12 cellular contexts compared by ENCODE assay signal in the genomic region with DNA sequence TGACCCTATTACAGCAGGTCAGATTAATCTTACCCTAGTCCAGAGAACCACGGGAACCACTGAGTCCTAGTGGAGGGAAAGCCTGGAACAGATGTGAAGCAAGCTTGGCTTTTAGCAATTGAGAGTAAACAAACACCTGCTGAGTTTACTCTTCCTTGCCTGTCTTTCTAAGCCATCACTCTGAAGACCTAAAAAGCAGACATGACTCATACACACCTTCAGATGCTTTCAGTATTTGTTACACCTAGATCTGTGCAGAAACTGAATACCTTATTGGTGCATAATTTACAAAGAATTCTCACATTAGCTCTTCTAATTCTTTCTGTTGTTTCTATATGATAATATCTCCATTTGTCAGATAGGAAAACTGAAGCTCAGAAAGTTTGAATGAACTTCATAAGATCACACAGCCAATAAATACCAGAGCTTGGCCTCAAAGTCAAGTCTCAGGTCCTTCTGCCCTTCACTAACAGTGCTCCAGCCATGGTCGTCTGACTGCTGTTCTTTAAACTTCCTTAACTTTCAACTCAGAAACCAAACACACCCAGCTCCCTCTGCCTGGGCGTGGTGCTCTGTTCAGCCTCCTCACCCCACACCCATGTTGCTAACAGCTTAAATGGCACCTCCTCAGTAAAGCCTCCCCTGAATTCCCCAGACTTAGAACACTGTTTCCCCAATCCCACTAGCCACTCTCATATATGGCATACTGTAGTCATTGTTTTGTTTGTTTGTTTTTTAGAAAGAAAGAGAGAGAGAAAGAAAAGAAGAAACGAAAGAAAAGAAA. TPM values are rescaled to one million over a fixed set of nuclear protein-coding genes. Genes with fewer than 3 reads are reported as not detected.
DNase-seq lines count a peak whose midpoint lies in the region; ATAC-seq lines count a peak whose summit lies in the region.
"Had no signal": no experiment of that assay in that cellular context is flagged by ENCODE, and none has a peak within 500 bp of the region (broad histone marks: within the 10 kb centered on the region; RNA-seq: fewer than 3 reads in every experiment).

No MANE protein-coding gene starts in this region.

- H3K4me1 ChIP-seq in CD8-positive, alpha-beta memory T cell (ENCODE audit: insufficient read depth, low read length) = peaks cover 24% of the 10 kb centered on the region
- H3K4me1 ChIP-seq: suprapubic skin had no signal

- peak; percentile 84 to 85 for ATAC-seq in activated T-cell treated with anti-CD3 and anti-CD28 coated beads, Interleukin-2, amount 50 U/mL, for 72 hours (replicated peaks in 1 of 2)
- peak; percentile 93 for ATAC-seq in left colon
- ATAC-seq in GM18511 (IDR thresholded peaks at IDR 0.05; ENCODE audit: unreplicated experiment) = no peak

- POLR2A ChIA-PET in CD8-positive, alpha-beta memory T cell (lab: Charles Lee) = interaction anchor here (1.0 kb wide), 1 partner anchor 9 kb away, joined by 6 read pairs; no protein-coding TSS in a partner anchor

- DNase-seq in CD8-positive, alpha-beta memory T cell = peak in 1 of 5 donors; percentile 35
- peak; percentile 28 for DNase-seq in LoVo (ENCODE audit: low spot score)
- no peak for DNase-seq in activated T-cell treated with anti-CD3 and anti-CD28 coated beads, Interleukin-2, amount 50 U/mL, for 72 hours
- DNase-seq in left colon = peak; percentile 66 to 74
- DNase-seq in NCI-H2081 (lab: John Stamatoyannopoulos, UW) = no peak
- no peak for DNase-seq in DMS114 treated with DMSO at 0.1 percent for 48 hours (lab: John Stamatoyannopoulos, UW; ENCODE audit: unreplicated experiment)
- DNase-seq: H7, NCI-H2029 had no signal

- H3K4me3 ChIP-seq in CD8-positive, alpha-beta memory T cell (ENCODE audit: low read length) = no peak overlapping the region
- H3K4me3 ChIP-seq: suprapubic skin had no signal

- no peaks in the 10 kb centered on the region for H3K36me3 ChIP-seq in CD8-positive, alpha-beta memory T cell (ENCODE audit: insufficient read depth, low read length)
- H3K36me3 ChIP-seq: suprapubic skin had no signal

- peaks cover 11 to 18% (median 14%) of the 10 kb centered on the region in 3 donors for H3K4me1 Mint-ChIP-seq in CD8-positive, alpha-beta memory T cell
- H3K4me1 Mint-ChIP-seq in activated T-cell treated with anti-CD3 and anti-CD28 coated beads, Interleukin-2, amount 50 U/mL, for 72 hours (ENCODE audit: low read depth) = peaks cover 19% of the 10 kb centered on the region

- no peak overlapping the region for H3K27ac ChIP-seq in CD8-positive, alpha-beta memory T cell (ENCODE audit: low read depth, low read length)
- H3K27ac ChIP-seq: suprapubic skin had no signal

- H3K36me3 Mint-ChIP-seq in CD8-positive, alpha-beta memory T cell = no peaks in the 10 kb centered on the region
- no peaks in the 10 kb centered on the region for H3K36me3 Mint-ChIP-seq in activated T-cell treated with anti-CD3 and anti-CD28 coated beads, Interleukin-2, amount 50 U/mL, for 72 hours (ENCODE audit: insufficient read depth in 2 of 2)

- no peaks in the 10 kb centered on the region for H3K9me3 ChIP-seq in CD8-positive, alpha-beta memory T cell (ENCODE audit: low read length)
- H3K9me3 ChIP-seq: suprapubic skin had no signal

- CTCF ChIA-PET in CD8-positive, alpha-beta memory T cell (lab: Charles Lee) = interaction anchor here (0.7 to 6.8 kb wide), 3 partner anchors 8 to 11 kb away, joined by 5 to 74 read pairs (median 5); a partner anchor contains a TSS

- peak overlapping the region; percentile 8 to 49 (median 19) for H3K4me3 Mint-ChIP-seq in CD8-positive, alpha-beta memory T cell
- peak overlapping the region; percentile 23 to 42 for H3K4me3 Mint-ChIP-seq in activated T-cell treated with anti-CD3 and anti-CD28 coated beads, Interleukin-2, amount 50 U/mL, for 72 hours

- intact Hi-C loops in left colon (cut with DNase I, micrococcal nuclease) = no loop called here

- no peaks in the 10 kb centered on the region for H3K9me3 Mint-ChIP-seq in CD8-positive, alpha-beta memory T cell
- no peaks in the 10 kb centered on the region for H3K9me3 Mint-ChIP-seq in activated T-cell treated with anti-CD3 and anti-CD28 coated beads, Interleukin-2, amount 50 U/mL, for 72 hours

- H3K27me3 Mint-ChIP-seq in CD8-positive, alpha-beta memory T cell = peaks cover 0 to 2% of the 10 kb centered on the region in 2 donors
- H3K27me3 Mint-ChIP-seq in activated T-cell treated with anti-CD3 and anti-CD28 coated beads, Interleukin-2, amount 50 U/mL, for 72 hours (ENCODE audit: low read depth) = no peaks in the 10 kb centered on the region

- peak overlapping the region; percentile 13 to 92 (median 67) for H3K27ac Mint-ChIP-seq in CD8-positive, alpha-beta memory T cell
- peak overlapping the region; percentile 54 for H3K27ac Mint-ChIP-seq in activated T-cell treated with anti-CD3 and anti-CD28 coated beads, Interleukin-2, amount 50 U/mL, for 72 hours

- H3K27me3 ChIP-seq in CD8-positive, alpha-beta memory T cell (ENCODE audit: insufficient read depth, low read length, poor library complexity, severe bottlenecking) = no peaks in the 10 kb centered on the region
- H3K27me3 ChIP-seq: suprapubic skin had no signal

RNA-seq across cellular contexts. Expression of a gene that starts 8.6 kb away (rescaled TPM):
- 1 to 10 TPM; 8.3 to 8.8 TPM for total RNA-seq in CD8-positive, alpha-beta memory T cell
- 0.45 TPM for polyA plus RNA-seq in CD8-positive, alpha-beta memory T cell
- 10 to 100 TPM; 21.7 to 26.6 TPM for total RNA-seq in activated T-cell treated with anti-CD3 and anti-CD28 coated beads, Interleukin-2, amount 50 U/mL, for 72 hours
- 10 to 100 TPM; 16.7 to 21.8 TPM for total RNA-seq in left colon

RNA-seq across cellular contexts. Expression of a gene that starts 15.3 kb away (rescaled TPM):
- not detected for total RNA-seq in CD8-positive, alpha-beta memory T cell
- polyA plus RNA-seq in CD8-positive, alpha-beta memory T cell = not detected
- total RNA-seq in activated T-cell treated with anti-CD3 and anti-CD28 coated beads, Interleukin-2, amount 50 U/mL, for 72 hours = not detected
- total RNA-seq in left colon = not detected
- total RNA-seq: suprapubic skin; T-helper 2 cell treated with Interferon-gamma antibody and Interleukin-4, amounts not matched to agents 100 ng/mL and 5 ng/mL, for 36 hours had no signal

RNA-seq across cellular contexts. Expression of a gene that starts 39.3 kb away (rescaled TPM):
- total RNA-seq in CD8-positive, alpha-beta memory T cell = 1 to 10 TPM; 9.0 to 9.2 TPM
- polyA plus RNA-seq in CD8-positive, alpha-beta memory T cell = 2.2 TPM
- total RNA-seq in activated T-cell treated with anti-CD3 and anti-CD28 coated beads, Interleukin-2, amount 50 U/mL, for 72 hours = 1 to 10 TPM in 1 of 2 donors, not detected in 1; 6.3 TPM
- total RNA-seq in left colon = not detected

RNA-seq across cellular contexts. Expression of a gene that starts 56.7 kb away (rescaled TPM):
- total RNA-seq in CD8-positive, alpha-beta memory T cell = not detected
- not detected for polyA plus RNA-seq in CD8-positive, alpha-beta memory T cell
- total RNA-seq in activated T-cell treated with anti-CD3 and anti-CD28 coated beads, Interleukin-2, amount 50 U/mL, for 72 hours = not detected
- not detected for total RNA-seq in left colon
- total RNA-seq: H7; right cardiac atrium; suprapubic skin; T-helper 2 cell treated with Interferon-gamma antibody and Interleukin-4, amounts not matched to agents 100 ng/mL and 5 ng/mL, for 36 hours had no signal
- polyA plus RNA-seq: right cardiac atrium had no signal

Comparison
In these comparisons a context has a peak if more than half of its experiments do, and no peak if none do; other contexts are left out.
1. DNase-seq: peak in LoVo (single experiment) and left colon (2 of 2); none in activated T-cell treated with anti-CD3 and anti-CD28 coated beads, Interleukin-2, amount 50 U/mL, for 72 hours (0 of 2), NCI-H2081 (0 of 2) and DMS114 treated with DMSO at 0.1 percent for 48 hours (single experiment).